Comparison of ENCODE assay signal across 8 cellular contexts in genomic region chr12:102120886-102121285, GRCh38. TPM values are rescaled to one million over a fixed set of nuclear protein-coding genes. Genes with fewer than 3 reads are reported as not detected.
DNase-seq lines count a peak whose midpoint lies in the region; ATAC-seq, FAIRE-seq and TF ChIP-seq lines count a peak whose summit lies in the region.

No MANE protein-coding gene starts in this region.

- CTCF ChIA-PET in AG04449 (lab: Yijun Ruan, JAX) = interaction anchor here (0.8 kb wide), 1 partner anchor 26 kb away, joined by 3 read pairs; no protein-coding TSS in a partner anchor

- H3K4me2 ChIP-seq in OCI-LY1 (ENCODE audit: low read length) = peak overlapping the region; percentile 98

- H4K20me1 ChIP-seq in OCI-LY1 (ENCODE audit: insufficient read depth, low read length) = no peaks in the 10 kb centered on the region

- peaks cover 27% of the 10 kb centered on the region for H3K36me3 Mint-ChIP-seq in nephron (ENCODE audit: low read depth)

- peaks cover 29% of the 10 kb centered on the region for H3K4me1 ChIP-seq in OCI-LY1 (ENCODE audit: insufficient read depth, low read length, severe bottlenecking)

- H3K4me3 ChIP-seq in AG04449 (ENCODE audit: low read depth, low read length) (peak overlapping the region; percentile 83), GM08714 (ENCODE audit: low read length) (peak overlapping the region; percentile 96), OCI-LY1 (ENCODE audit: low read depth, low read length, poor library complexity, severe bottlenecking) (peak overlapping the region; percentile 92)

- H3K27ac Mint-ChIP-seq in nephron = peak overlapping the region; percentile 84 to 93 (median 93)

- no peaks in the 10 kb centered on the region for H3K27me3 Mint-ChIP-seq in nephron (ENCODE audit: low read depth)

- H3K9ac ChIP-seq in OCI-LY1 (ENCODE audit: low read length) = peak overlapping the region; percentile 93

- H3K27ac ChIP-seq in OCI-LY1 (ENCODE audit: low read depth, low read length, poor library complexity, severe bottlenecking) = peak overlapping the region; percentile 77

- no peaks in the 10 kb centered on the region for H3F3A ChIP-seq in OCI-LY1 (ENCODE audit: insufficient read depth, low read length)

- no peaks in the 10 kb centered on the region for H3K9me3 ChIP-seq in OCI-LY1 (ENCODE audit: low read length)

- H3K4me3 Mint-ChIP-seq in nephron = peak overlapping the region; percentile 86 to 91 (median 90)

- TF ChIP-seq CTCF in AG04449 (IDR thresholded peaks at IDR 0.05; ENCODE audit: insufficient read depth, low read length, missing control alignments) (no peak), OCI-LY1 (IDR thresholded peaks at IDR 0.05; ENCODE audit: low read length) (no peak), nephron (IDR thresholded peaks at IDR 0.05; ENCODE audit: unreplicated experiment in 3 of 3) (no peak)

- no peak for FAIRE-seq in frontal cortex (lab: Jason Lieb, UNC)

- H3K36me3 ChIP-seq in OCI-LY1 (ENCODE audit: insufficient read depth, low read length) = peaks cover 55% of the 10 kb centered on the region

- POLR2A ChIA-PET in AG04449 (lab: Yijun Ruan, JAX) = interaction anchor here (1.0 kb wide), 1 partner anchor 13 kb away, joined by 3 read pairs; no protein-coding TSS in a partner anchor

- H3K9me2 ChIP-seq in OCI-LY1 (ENCODE audit: low read depth, low read length) = no peaks in the 10 kb centered on the region

- no peaks in the 10 kb centered on the region for H3K9me3 Mint-ChIP-seq in nephron

- H3K4me1 Mint-ChIP-seq in nephron = peaks cover 9% of the 10 kb centered on the region

- peak overlapping the region; percentile 50; the same call in 1 of the 2 replicates for H2AFZ ChIP-seq in OCI-LY1 (ENCODE audit: low read length)

- H3K27me3 ChIP-seq in OCI-LY1 (ENCODE audit: insufficient read depth, low read length) = no peaks in the 10 kb centered on the region

- DNase-seq in AG04449 (ENCODE audit: low read depth, low spot score) = no peak
- peak; percentile 40 for DNase-seq in dermis blood vessel endothelial cell
- DNase-seq in frontal cortex (ENCODE audit: low spot score in 2 of 2) = no peak

- no peak for ATAC-seq in HG02885 (IDR thresholded peaks at IDR 0.05; ENCODE audit: poor library complexity, unreplicated experiment)
- ATAC-seq in HG03469 (IDR thresholded peaks at IDR 0.05; ENCODE audit: unreplicated experiment) = no peak

- peaks cover 34% of the 10 kb centered on the region for H3K79me2 ChIP-seq in OCI-LY1 (ENCODE audit: insufficient read depth, low read length)

RNA-seq across cellular contexts. Expression of gene PARPBP, which starts 0.9 kb away (rescaled TPM):
- total RNA-seq in dermis blood vessel endothelial cell (7.0 and 23.4 TPM in 2 replicates), frontal cortex (6.5 TPM)

RNA-seq across cellular contexts. Expression of gene NUP37, which starts 1.0 kb away (rescaled TPM):
- total RNA-seq in dermis blood vessel endothelial cell (45.4 and 80.8 TPM in 2 replicates), frontal cortex (4.1 TPM)

RNA-seq across cellular contexts. Expression of gene WASHC3, which starts 59.1 kb away (rescaled TPM):
- total RNA-seq in dermis blood vessel endothelial cell = 50.4 and 56.0 TPM in 2 replicates
- 49.3 TPM for total RNA-seq in frontal cortex
